In the genomic region with DNA sequence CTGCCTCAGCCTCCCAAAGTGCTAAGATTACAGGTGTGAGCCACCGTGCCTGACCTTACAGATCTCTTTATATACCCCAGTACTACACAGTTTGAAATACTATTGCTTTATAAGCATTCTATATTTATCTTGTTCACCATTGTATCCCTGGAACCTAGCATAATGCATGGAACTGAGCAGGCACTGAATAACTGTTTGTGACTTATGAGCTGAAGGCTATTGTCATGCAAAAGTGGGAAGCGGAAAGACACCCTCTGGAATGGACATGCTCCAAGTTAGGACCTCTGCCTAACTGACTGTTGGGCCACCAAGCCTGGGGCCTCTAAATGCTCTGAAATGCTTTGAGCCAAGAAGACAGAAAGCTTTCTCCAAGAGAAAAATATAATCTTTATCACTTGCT, we compare ENCODE assay signal across 8 cellular contexts.
"Had no signal": no experiment of that assay in that cellular context is flagged by ENCODE, and none has a peak within 500 bp of the region (broad histone marks: within the 10 kb centered on the region; RNA-seq: fewer than 3 reads in every experiment).

No MANE protein-coding gene starts in this region.

- ATAC-seq: GM12878 had no signal

- H3K4me3 ChIP-seq: GM12878 had no signal

- FAIRE-seq: G401.6, GM12878, GM12891, GM12892, GM18507, GM19239 had no signal

- DNase-seq: GDM1, GF-D8 had no signal
